ENCODE assay signal across 1 cellular context in genomic region chr10:27242473-27242950, GRCh38.
TF ChIP-seq lines count a peak whose summit lies in the region.

No MANE protein-coding gene starts in this region.

TF ChIP-seq in K562, 482 proteins besides CTCF, POLR2A, EP300 and RAD21 (continued from another document and continues in another):
- TF ChIP-seq SAP30 (IDR thresholded peaks at IDR 0.05; ENCODE audit: borderline replicate concordance, insufficient read depth, low read depth, low read length, poor library complexity, severe bottlenecking) (no peak), SP2 (IDR thresholded peaks at IDR 0.05; ENCODE audit: extremely low read depth, low read depth, low read length, poor library complexity, severe bottlenecking) (no peak), THRAP3 (IDR thresholded peaks at IDR 0.05; ENCODE audit: borderline replicate concordance) (0 out of 2 replicates have a peak, but pooled peaks have one; percentile 36), GATAD2B (IDR thresholded peaks at IDR 0.05; ENCODE audit: borderline replicate concordance) (no peak), ZNF324 (CRISPR knock-in tag; IDR thresholded peaks at IDR 0.05) (no peak), CBX8 (IDR thresholded peaks at IDR 0.05; ENCODE audit: borderline replicate concordance, extremely low read depth, low read depth, low read length, poor library complexity, severe bottlenecking) (no peak), DNMT1 (IDR thresholded peaks at IDR 0.05) (no peak), MIER1 (IDR thresholded peaks at IDR 0.05; ENCODE audit: low read depth) (peak; percentile 38; the same call in 1 of the 2 replicates), SMARCC2 (IDR thresholded peaks at IDR 0.05; ENCODE audit: low read depth) (no peak), FUS (optimal IDR thresholded peaks at IDR 0.05; ENCODE audit: low read depth, low read length) (no peak), CUX1 (CRISPR knock-in tag; IDR thresholded peaks at IDR 0.05) (no peak), ZNF263 (CRISPR knock-in tag; IDR thresholded peaks at IDR 0.05; ENCODE audit: borderline replicate concordance) (no peak), BRD9 (IDR thresholded peaks at IDR 0.05; ENCODE audit: low read depth, partially characterized antibody) (peak; percentile 22), SNIP1 (IDR thresholded peaks at IDR 0.05; ENCODE audit: low read depth) (no peak), ZNF518B (CRISPR knock-in tag; IDR thresholded peaks at IDR 0.05) (no peak), HMG20A (CRISPR knock-in tag; conservative IDR thresholded peaks at IDR 0.05) (no peak), BDP1 (IDR thresholded peaks at IDR 0.05; ENCODE audit: insufficient read depth, insufficient read length) (no peak), SAFB2 (IDR thresholded peaks at IDR 0.05; ENCODE audit: borderline replicate concordance, low read depth, low read length, severe bottlenecking) (no peak), KDM1A (IDR thresholded peaks at IDR 0.05) (no peak), ZNF3 (CRISPR knock-in tag; IDR thresholded peaks at IDR 0.05) (no peak), ARID1B (IDR thresholded peaks at IDR 0.05) (no peak), SMAD3 (CRISPR knock-in tag; conservative IDR thresholded peaks at IDR 0.05) (no peak), ZNF584 (CRISPR knock-in tag; IDR thresholded peaks at IDR 0.05; ENCODE audit: low read depth) (no peak; the same call in 1 of the 2 replicates), ZNF197 (CRISPR knock-in tag; IDR thresholded peaks at IDR 0.05; ENCODE audit: low read depth) (no peak), E2F6 (IDR thresholded peaks at IDR 0.05; ENCODE audit: borderline replicate concordance in 1 of 2, extremely low read depth in 1 of 2, insufficient read depth in 1 of 2, insufficient read length in 1 of 2, low read depth in 1 of 2, low read length in 1 of 2, poor library complexity in 1 of 2, severe bottlenecking in 1 of 2) (no peak), POLR2H (tag; IDR thresholded peaks at IDR 0.05; ENCODE audit: low read depth) (peak; percentile 66), PBX2 (CRISPR knock-in tag; IDR thresholded peaks at IDR 0.05; ENCODE audit: low read depth) (no peak), PBX2 (tag; conservative IDR thresholded peaks at IDR 0.05; ENCODE audit: low read depth) (no peak), ZC3H4 (CRISPR knock-in tag; IDR thresholded peaks at IDR 0.05; ENCODE audit: borderline replicate concordance) (no peak)
- TF ChIP-seq, protein P1, sequence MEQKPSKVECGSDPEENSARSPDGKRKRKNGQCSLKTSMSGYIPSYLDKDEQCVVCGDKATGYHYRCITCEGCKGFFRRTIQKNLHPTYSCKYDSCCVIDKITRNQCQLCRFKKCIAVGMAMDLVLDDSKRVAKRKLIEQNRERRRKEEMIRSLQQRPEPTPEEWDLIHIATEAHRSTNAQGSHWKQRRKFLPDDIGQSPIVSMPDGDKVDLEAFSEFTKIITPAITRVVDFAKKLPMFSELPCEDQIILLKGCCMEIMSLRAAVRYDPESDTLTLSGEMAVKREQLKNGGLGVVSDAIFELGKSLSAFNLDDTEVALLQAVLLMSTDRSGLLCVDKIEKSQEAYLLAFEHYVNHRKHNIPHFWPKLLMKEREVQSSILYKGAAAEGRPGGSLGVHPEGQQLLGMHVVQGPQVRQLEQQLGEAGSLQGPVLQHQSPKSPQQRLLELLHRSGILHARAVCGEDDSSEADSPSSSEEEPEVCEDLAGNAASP (IDR thresholded peaks at IDR 0.05) = no peak
- TF ChIP-seq, protein P2, sequence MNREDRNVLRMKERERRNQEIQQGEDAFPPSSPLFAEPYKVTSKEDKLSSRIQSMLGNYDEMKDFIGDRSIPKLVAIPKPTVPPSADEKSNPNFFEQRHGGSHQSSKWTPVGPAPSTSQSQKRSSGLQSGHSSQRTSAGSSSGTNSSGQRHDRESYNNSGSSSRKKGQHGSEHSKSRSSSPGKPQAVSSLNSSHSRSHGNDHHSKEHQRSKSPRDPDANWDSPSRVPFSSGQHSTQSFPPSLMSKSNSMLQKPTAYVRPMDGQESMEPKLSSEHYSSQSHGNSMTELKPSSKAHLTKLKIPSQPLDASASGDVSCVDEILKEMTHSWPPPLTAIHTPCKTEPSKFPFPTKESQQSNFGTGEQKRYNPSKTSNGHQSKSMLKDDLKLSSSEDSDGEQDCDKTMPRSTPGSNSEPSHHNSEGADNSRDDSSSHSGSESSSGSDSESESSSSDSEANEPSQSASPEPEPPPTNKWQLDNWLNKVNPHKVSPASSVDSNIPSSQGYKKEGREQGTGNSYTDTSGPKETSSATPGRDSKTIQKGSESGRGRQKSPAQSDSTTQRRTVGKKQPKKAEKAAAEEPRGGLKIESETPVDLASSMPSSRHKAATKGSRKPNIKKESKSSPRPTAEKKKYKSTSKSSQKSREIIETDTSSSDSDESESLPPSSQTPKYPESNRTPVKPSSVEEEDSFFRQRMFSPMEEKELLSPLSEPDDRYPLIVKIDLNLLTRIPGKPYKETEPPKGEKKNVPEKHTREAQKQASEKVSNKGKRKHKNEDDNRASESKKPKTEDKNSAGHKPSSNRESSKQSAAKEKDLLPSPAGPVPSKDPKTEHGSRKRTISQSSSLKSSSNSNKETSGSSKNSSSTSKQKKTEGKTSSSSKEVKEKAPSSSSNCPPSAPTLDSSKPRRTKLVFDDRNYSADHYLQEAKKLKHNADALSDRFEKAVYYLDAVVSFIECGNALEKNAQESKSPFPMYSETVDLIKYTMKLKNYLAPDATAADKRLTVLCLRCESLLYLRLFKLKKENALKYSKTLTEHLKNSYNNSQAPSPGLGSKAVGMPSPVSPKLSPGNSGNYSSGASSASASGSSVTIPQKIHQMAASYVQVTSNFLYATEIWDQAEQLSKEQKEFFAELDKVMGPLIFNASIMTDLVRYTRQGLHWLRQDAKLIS (CRISPR knock-in tag; IDR thresholded peaks at IDR 0.05) = no peak
- TF ChIP-seq, protein P3, sequence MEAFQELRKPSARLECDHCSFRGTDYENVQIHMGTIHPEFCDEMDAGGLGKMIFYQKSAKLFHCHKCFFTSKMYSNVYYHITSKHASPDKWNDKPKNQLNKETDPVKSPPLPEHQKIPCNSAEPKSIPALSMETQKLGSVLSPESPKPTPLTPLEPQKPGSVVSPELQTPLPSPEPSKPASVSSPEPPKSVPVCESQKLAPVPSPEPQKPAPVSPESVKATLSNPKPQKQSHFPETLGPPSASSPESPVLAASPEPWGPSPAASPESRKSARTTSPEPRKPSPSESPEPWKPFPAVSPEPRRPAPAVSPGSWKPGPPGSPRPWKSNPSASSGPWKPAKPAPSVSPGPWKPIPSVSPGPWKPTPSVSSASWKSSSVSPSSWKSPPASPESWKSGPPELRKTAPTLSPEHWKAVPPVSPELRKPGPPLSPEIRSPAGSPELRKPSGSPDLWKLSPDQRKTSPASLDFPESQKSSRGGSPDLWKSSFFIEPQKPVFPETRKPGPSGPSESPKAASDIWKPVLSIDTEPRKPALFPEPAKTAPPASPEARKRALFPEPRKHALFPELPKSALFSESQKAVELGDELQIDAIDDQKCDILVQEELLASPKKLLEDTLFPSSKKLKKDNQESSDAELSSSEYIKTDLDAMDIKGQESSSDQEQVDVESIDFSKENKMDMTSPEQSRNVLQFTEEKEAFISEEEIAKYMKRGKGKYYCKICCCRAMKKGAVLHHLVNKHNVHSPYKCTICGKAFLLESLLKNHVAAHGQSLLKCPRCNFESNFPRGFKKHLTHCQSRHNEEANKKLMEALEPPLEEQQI (IDR thresholded peaks at IDR 0.05) = 0 out of 2 replicates have a peak, but pooled peaks have one; percentile 15
- TF ChIP-seq, protein P4, sequence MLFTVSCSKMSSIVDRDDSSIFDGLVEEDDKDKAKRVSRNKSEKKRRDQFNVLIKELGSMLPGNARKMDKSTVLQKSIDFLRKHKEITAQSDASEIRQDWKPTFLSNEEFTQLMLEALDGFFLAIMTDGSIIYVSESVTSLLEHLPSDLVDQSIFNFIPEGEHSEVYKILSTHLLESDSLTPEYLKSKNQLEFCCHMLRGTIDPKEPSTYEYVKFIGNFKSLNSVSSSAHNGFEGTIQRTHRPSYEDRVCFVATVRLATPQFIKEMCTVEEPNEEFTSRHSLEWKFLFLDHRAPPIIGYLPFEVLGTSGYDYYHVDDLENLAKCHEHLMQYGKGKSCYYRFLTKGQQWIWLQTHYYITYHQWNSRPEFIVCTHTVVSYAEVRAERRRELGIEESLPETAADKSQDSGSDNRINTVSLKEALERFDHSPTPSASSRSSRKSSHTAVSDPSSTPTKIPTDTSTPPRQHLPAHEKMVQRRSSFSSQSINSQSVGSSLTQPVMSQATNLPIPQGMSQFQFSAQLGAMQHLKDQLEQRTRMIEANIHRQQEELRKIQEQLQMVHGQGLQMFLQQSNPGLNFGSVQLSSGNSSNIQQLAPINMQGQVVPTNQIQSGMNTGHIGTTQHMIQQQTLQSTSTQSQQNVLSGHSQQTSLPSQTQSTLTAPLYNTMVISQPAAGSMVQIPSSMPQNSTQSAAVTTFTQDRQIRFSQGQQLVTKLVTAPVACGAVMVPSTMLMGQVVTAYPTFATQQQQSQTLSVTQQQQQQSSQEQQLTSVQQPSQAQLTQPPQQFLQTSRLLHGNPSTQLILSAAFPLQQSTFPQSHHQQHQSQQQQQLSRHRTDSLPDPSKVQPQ (CRISPR knock-in tag; IDR thresholded peaks at IDR 0.05; ENCODE audit: borderline replicate concordance) = no peak
